In genomic region chr1:39738622-39739366, GRCh38 we compare ENCODE assay signal across 8 cellular contexts. TPM values are rescaled to one million over a fixed set of nuclear protein-coding genes. Genes with fewer than 3 reads are reported as not detected.
DNase-seq lines count a peak whose midpoint lies in the region; ATAC-seq and TF ChIP-seq lines count a peak whose summit lies in the region.

PPIE (plus strand) TSS chr1:39738882; CDS start chr1:39738901, 19 bp downstream.

- H3K27ac ChIP-seq in RWPE2 (ENCODE audit: poor library complexity, severe bottlenecking) = peak within 1 kb of the TSS; percentile 30

- peak within 1 kb of the TSS; percentile 91 for H3K4me3 Mint-ChIP-seq in activated T-helper 17 cell treated with anti-CD3 and anti-CD28 coated beads, Interleukin-2, amount 50 U/mL, for 72 hours
- H3K4me3 Mint-ChIP-seq in naive thymus-derived CD8-positive, alpha-beta T cell = peak within 1 kb of the TSS; percentile 89 to 99 (median 97)
- H3K4me3 Mint-ChIP-seq in stimulated activated naive B cell treated with anti-CD40 and anti-IgM and Interleukin-4, amounts not matched to agents 10 μg/mL and 1 μg/mL and 100 μg/mL, for 72 hours = peak within 1 kb of the TSS; percentile 99

- H3K27ac Mint-ChIP-seq in activated T-helper 17 cell treated with anti-CD3 and anti-CD28 coated beads, Interleukin-2, amount 50 U/mL, for 72 hours = peak within 1 kb of the TSS; percentile 90
- H3K27ac Mint-ChIP-seq in naive thymus-derived CD8-positive, alpha-beta T cell = peak within 1 kb of the TSS; percentile 80 to 99 (median 97)
- peak within 1 kb of the TSS; percentile 97 for H3K27ac Mint-ChIP-seq in stimulated activated naive B cell treated with anti-CD40 and anti-IgM and Interleukin-4, amounts not matched to agents 10 μg/mL and 1 μg/mL and 100 μg/mL, for 72 hours

- TF ChIP-seq CTCF in LNCaP clone FGC (IDR thresholded peaks at IDR 0.05; ENCODE audit: control insufficient read depth, extremely low read depth, insufficient read depth) (no peak), RWPE2 (IDR thresholded peaks at IDR 0.05; ENCODE audit: poor library complexity, severe bottlenecking) (no peak), fibroblast of mammary gland (conservative IDR thresholded peaks at IDR 0.05; ENCODE audit: control insufficient read depth, insufficient read depth, low read depth, low read length) (no peak)

- H3K36me3 Mint-ChIP-seq in activated T-helper 17 cell treated with anti-CD3 and anti-CD28 coated beads, Interleukin-2, amount 50 U/mL, for 72 hours (ENCODE audit: low read depth) = peaks cover 52% of the 10 kb centered on the region
- H3K36me3 Mint-ChIP-seq in naive thymus-derived CD8-positive, alpha-beta T cell = peaks cover 5 to 37% (median 11%) of the 10 kb centered on the region in 3 donors
- peaks cover 17 to 43% of the 10 kb centered on the region in 2 donors for H3K36me3 Mint-ChIP-seq in stimulated activated naive B cell treated with anti-CD40 and anti-IgM and Interleukin-4, amounts not matched to agents 10 μg/mL and 1 μg/mL and 100 μg/mL, for 72 hours

- H3K9me3 Mint-ChIP-seq in activated T-helper 17 cell treated with anti-CD3 and anti-CD28 coated beads, Interleukin-2, amount 50 U/mL, for 72 hours = no peaks in the 10 kb centered on the region
- no peaks in the 10 kb centered on the region for H3K9me3 Mint-ChIP-seq in naive thymus-derived CD8-positive, alpha-beta T cell
- peaks cover 0 to 5% of the 10 kb centered on the region in 2 donors for H3K9me3 Mint-ChIP-seq in stimulated activated naive B cell treated with anti-CD40 and anti-IgM and Interleukin-4, amounts not matched to agents 10 μg/mL and 1 μg/mL and 100 μg/mL, for 72 hours

- H3K27me3 Mint-ChIP-seq in activated T-helper 17 cell treated with anti-CD3 and anti-CD28 coated beads, Interleukin-2, amount 50 U/mL, for 72 hours = peaks cover 8% of the 10 kb centered on the region
- H3K27me3 Mint-ChIP-seq in naive thymus-derived CD8-positive, alpha-beta T cell = peaks cover 3 to 36% (median 12%) of the 10 kb centered on the region in 5 donors
- peaks cover 23 to 33% of the 10 kb centered on the region in 2 donors for H3K27me3 Mint-ChIP-seq in stimulated activated naive B cell treated with anti-CD40 and anti-IgM and Interleukin-4, amounts not matched to agents 10 μg/mL and 1 μg/mL and 100 μg/mL, for 72 hours

- ATAC-seq in GM21737 (IDR thresholded peaks at IDR 0.05; ENCODE audit: unreplicated experiment) (peak; percentile 88), RWPE2 (ENCODE audit: low read depth) (peak; percentile 98)
- peak; percentile 99 for ATAC-seq in activated T-helper 17 cell treated with anti-CD3 and anti-CD28 coated beads, Interleukin-2, amount 50 U/mL, for 72 hours (replicated peaks)
- ATAC-seq in naive thymus-derived CD8-positive, alpha-beta T cell = peak; percentile 97
- peak; percentile 99 for ATAC-seq in stimulated activated naive B cell treated with anti-CD40 and anti-IgM and Interleukin-4, amounts not matched to agents 10 μg/mL and 1 μg/mL and 100 μg/mL, for 72 hours (replicated peaks)

- H3K27me3 ChIP-seq in RWPE2 (ENCODE audit: insufficient read depth, poor library complexity, severe bottlenecking) = no peaks in the 10 kb centered on the region

- H3K4me3 ChIP-seq in LNCaP clone FGC (ENCODE audit: low read depth, low read length) (peak within 1 kb of the TSS; percentile 77), RWPE2 (ENCODE audit: severe bottlenecking) (peak within 1 kb of the TSS; percentile 65), fibroblast of mammary gland (ENCODE audit: control insufficient read depth, low read depth, low read length) (peak within 1 kb of the TSS; percentile 95)

- H3K4me1 ChIP-seq in RWPE2 (ENCODE audit: insufficient read depth, poor library complexity, severe bottlenecking) = peaks cover 8% of the 10 kb centered on the region

- peaks cover 41% of the 10 kb centered on the region for H3K36me3 ChIP-seq in RWPE2 (ENCODE audit: low read depth)

- H3K4me1 Mint-ChIP-seq in activated T-helper 17 cell treated with anti-CD3 and anti-CD28 coated beads, Interleukin-2, amount 50 U/mL, for 72 hours = peaks cover 11% of the 10 kb centered on the region
- H3K4me1 Mint-ChIP-seq in naive thymus-derived CD8-positive, alpha-beta T cell = peaks cover 18 to 43% (median 41%) of the 10 kb centered on the region in 4 donors
- H3K4me1 Mint-ChIP-seq in stimulated activated naive B cell treated with anti-CD40 and anti-IgM and Interleukin-4, amounts not matched to agents 10 μg/mL and 1 μg/mL and 100 μg/mL, for 72 hours = peaks cover 15 to 24% of the 10 kb centered on the region in 2 donors

- no peaks in the 10 kb centered on the region for H3K9me3 ChIP-seq in RWPE2 (ENCODE audit: severe bottlenecking)

- POLR2A ChIA-PET in naive thymus-derived CD8-positive, alpha-beta T cell (lab: Charles Lee) = interaction anchor here (0.6 to 2.6 kb wide), 18 partner anchors 14 to 1241 kb away, joined by 3 to 28 read pairs (median 4); partner anchors contain the start of genes BMP8B, CITED4, HPCAL4 and ZMPSTE24

- DNase-seq in D341Med (ENCODE audit: low spot score) (peak; percentile 92), LNCaP clone FGC (ENCODE audit: low read depth) (peak; percentile 57), RWPE2 (ENCODE audit: low spot score) (peak; percentile 95), fibroblast of mammary gland (ENCODE audit: low read depth) (peak; percentile 86)
- DNase-seq in naive thymus-derived CD8-positive, alpha-beta T cell = peak; percentile 75 to 96 (median 88)
- DNase-seq in stimulated activated naive B cell treated with anti-CD40 and anti-IgM and Interleukin-4, amounts not matched to agents 10 μg/mL and 1 μg/mL and 100 μg/mL, for 72 hours = peak; percentile 85

RNA-seq across cellular contexts. Expression of gene PPIE, which starts in this region (rescaled TPM):
- 10 to 100 TPM; 56.0 to 68.7 TPM for total RNA-seq in activated T-helper 17 cell treated with anti-CD3 and anti-CD28 coated beads, Interleukin-2, amount 50 U/mL, for 72 hours
- 10 to 100 TPM; 86.9 to 88.3 TPM for total RNA-seq in naive thymus-derived CD8-positive, alpha-beta T cell
- 100 to 1,000 TPM; 101 to 123 (median 102) TPM for polyA plus RNA-seq in naive thymus-derived CD8-positive, alpha-beta T cell

Comparison
In these comparisons a context has a peak if more than half of its experiments do, and no peak if none do; other contexts are left out.
1. Peak in every context shown above with its lines: DNase-seq, ATAC-seq, H3K4me3 ChIP-seq and H3K27ac ChIP-seq.